ENCODE assay signal across 13 cellular contexts in the genomic region with DNA sequence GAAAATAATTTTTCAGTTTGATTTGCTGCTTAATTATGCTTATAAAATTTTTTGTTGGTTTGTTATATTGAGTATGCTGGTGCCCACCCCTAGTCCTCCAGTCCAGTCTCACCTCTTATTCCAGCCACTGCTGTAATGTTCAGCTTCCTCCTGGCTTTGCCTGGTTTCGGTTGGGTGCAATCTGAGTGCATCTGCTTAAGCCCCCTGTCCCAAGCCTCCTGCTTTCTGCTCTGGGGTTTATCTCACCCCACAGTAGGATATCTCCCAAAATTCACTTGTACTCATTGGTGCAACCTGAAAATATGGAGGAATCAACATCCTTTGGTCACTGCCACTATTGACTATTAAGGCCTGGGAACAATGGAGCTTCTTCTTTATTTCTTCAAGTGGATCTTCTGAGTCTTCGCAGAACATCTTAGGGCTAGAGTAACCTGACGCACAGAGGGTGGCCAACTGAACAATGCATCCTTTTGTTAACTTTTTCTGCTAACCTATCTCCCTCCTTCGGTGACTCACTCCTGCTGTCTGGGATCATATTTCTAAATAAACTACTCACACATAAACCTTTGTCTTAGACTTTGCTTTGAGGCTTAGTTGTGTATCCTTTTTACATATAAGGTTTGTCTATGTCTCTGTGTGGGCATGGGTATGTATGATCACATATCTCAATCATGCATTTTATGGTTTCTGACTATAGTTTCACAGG. TPM values are rescaled to one million over a fixed set of nuclear protein-coding genes. Genes with fewer than 3 reads are reported as not detected.
DNase-seq lines count a peak whose midpoint lies in the region; ATAC-seq and TF ChIP-seq lines count a peak whose summit lies in the region.
"Had no signal": no experiment of that assay in that cellular context is flagged by ENCODE, and none has a peak within 500 bp of the region (broad histone marks: within the 10 kb centered on the region; RNA-seq: fewer than 3 reads in every experiment).

No MANE protein-coding gene starts in this region.

- no peak for ATAC-seq in HG02642 (IDR thresholded peaks at IDR 0.05; ENCODE audit: poor library complexity, unreplicated experiment)

- DNase-seq in NCI-H2029 (lab: John Stamatoyannopoulos, UW), result peak; percentile 2
- DNase-seq in NCI-H2029 treated with DMSO at 0.1 percent for 48 hours (lab: John Stamatoyannopoulos, UW), result no peak
- DNase-seq in SJCRH30, result peak; percentile 79 to 95
- peak; percentile 23 for DNase-seq in fibroblast of the aortic adventitia (ENCODE audit: low read depth)
- no peak for DNase-seq in right atrium auricular region (ENCODE audit: low spot score)
- DNase-seq in epidermal melanocyte (ENCODE audit: insufficient read length, low spot score), result no peak
- DNase-seq: NK-92 treated with Interleukin-12 subunit alpha and Interleukin-12 subunit beta, amount 100 ng/mL, for 24 hours had no signal

- H3K9me3 ChIP-seq in SJCRH30 (replicated peaks) (no peaks in the 10 kb centered on the region), right atrium auricular region (no peaks in the 10 kb centered on the region)
- H3K9me3 ChIP-seq: thoracic aorta had no signal

- H3K4me3 ChIP-seq in SJCRH30 (no peak overlapping the region), fibroblast of the aortic adventitia (ENCODE audit: low read depth, low read length) (no peak overlapping the region), skin epidermis (no peak overlapping the region), right atrium auricular region (no peak overlapping the region)
- H3K4me3 ChIP-seq: thoracic aorta had no signal

- H3K27me3 ChIP-seq in SJCRH30 (no peaks in the 10 kb centered on the region), right atrium auricular region (no peaks in the 10 kb centered on the region)

- H3K4me1 ChIP-seq in SJCRH30, result peaks cover 20% of the 10 kb centered on the region
- no peaks in the 10 kb centered on the region for H3K4me1 ChIP-seq in right atrium auricular region

- H3K36me3 ChIP-seq in SJCRH30 (no peaks in the 10 kb centered on the region), right atrium auricular region (no peaks in the 10 kb centered on the region)
- H3K36me3 ChIP-seq: thoracic aorta had no signal

- H3K27ac ChIP-seq in SJCRH30 (peak overlapping the region; percentile 82), skin epidermis (peak overlapping the region in 12 of 21 experiments; percentile 8 to 76 (median 44)), right atrium auricular region (no peak overlapping the region)
- H3K27ac ChIP-seq: thoracic aorta had no signal

- no peak for TF ChIP-seq CTCF in fibroblast of the aortic adventitia (IDR thresholded peaks at IDR 0.05; ENCODE audit: insufficient read depth, low read length)
- TF ChIP-seq CTCF in right atrium auricular region (IDR thresholded peaks at IDR 0.05), result no peak

RNA-seq across cellular contexts. Expression of gene SOSTDC1, which starts 19.1 kb away (rescaled TPM):
- 6.2 and 7.3 TPM in 2 replicates for total RNA-seq in SJCRH30 (2014; rRNA removed; shearing (Covaris generic))
- 0.36 TPM in 1 of 2 replicates, not detected in the other for total RNA-seq in fibroblast of the aortic adventitia (ENCODE audit: low replicate concordance)
- total RNA-seq in right atrium auricular region, result 1 to 10 TPM; 2.1 to 5.9 TPM
- total RNA-seq: activated T-helper 2 cell treated with anti-CD3 and anti-CD28 coated beads, Interferon-gamma antibody, Interleukin-2, Interleukin-4, amounts not matched to agents 10 μg/mL and 5 μg/mL and 100 μg/mL, durations not matched to agents 14 hours and 24 hours and 36 hours; dermis microvascular lymphatic vessel endothelial cell; osteoblast had no signal

RNA-seq across cellular contexts. Expression of gene LRRC72, which starts 42.0 kb away (rescaled TPM):
- total RNA-seq in SJCRH30 (2014; rRNA removed; shearing (Covaris generic)), result not detected in 2 replicates
- total RNA-seq in fibroblast of the aortic adventitia (ENCODE audit: low replicate concordance) (not detected in 2 replicates), right atrium auricular region (not detected)
- total RNA-seq: activated T-helper 2 cell treated with anti-CD3 and anti-CD28 coated beads, Interferon-gamma antibody, Interleukin-2, Interleukin-4, amounts not matched to agents 10 μg/mL and 5 μg/mL and 100 μg/mL, durations not matched to agents 14 hours and 24 hours and 36 hours; dermis microvascular lymphatic vessel endothelial cell; osteoblast; thoracic aorta had no signal

Comparison
In these comparisons a context has a peak if more than half of its experiments do, and no peak if none do; other contexts are left out.
1. DNase-seq: peak in NCI-H2029 (single experiment), SJCRH30 (2 of 2) and fibroblast of the aortic adventitia (single experiment); none in NCI-H2029 treated with DMSO at 0.1 percent for 48 hours (single experiment), right atrium auricular region (single experiment) and epidermal melanocyte (single experiment).
2. H3K27ac ChIP-seq: peak in SJCRH30 (single experiment) and skin epidermis (12 of 21); none in right atrium auricular region (0 of 2).